In the genomic region with DNA sequence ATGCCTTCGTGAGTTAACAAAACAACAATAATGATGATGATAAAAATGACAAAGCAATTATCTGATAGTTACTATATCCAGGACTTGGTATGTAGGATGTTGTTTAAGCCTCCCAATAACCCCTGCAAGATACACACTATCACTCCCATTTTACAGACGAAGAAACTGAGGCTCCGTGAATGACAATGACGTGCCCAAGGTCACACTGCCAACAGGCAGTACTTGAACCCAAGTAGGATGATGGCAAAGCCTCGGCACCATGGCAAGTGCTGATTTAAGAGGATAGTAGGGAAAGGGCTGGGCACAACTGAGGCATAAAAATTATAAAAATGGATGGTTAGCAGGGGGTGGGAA, we compare ENCODE assay signal across 24 cellular contexts.
DNase-seq lines count a peak whose midpoint lies in the region; ATAC-seq, FAIRE-seq and TF ChIP-seq lines count a peak whose summit lies in the region.
"Had no signal": no experiment of that assay in that cellular context is flagged by ENCODE, and none has a peak within 500 bp of the region (broad histone marks: within the 10 kb centered on the region; RNA-seq: fewer than 3 reads in every experiment).

No MANE protein-coding gene starts in this region.

- peak overlapping the region; percentile 78 for H3K27ac Mint-ChIP-seq in glutamatergic neuron (ENCODE audit: unreplicated experiment)
- no peak overlapping the region for H3K27ac Mint-ChIP-seq in naive thymus-derived CD8-positive, alpha-beta T cell
- no peak overlapping the region for H3K27ac Mint-ChIP-seq in T-cell
- H3K27ac Mint-ChIP-seq: B cell; CD4-positive, alpha-beta T cell; CD8-positive, alpha-beta T cell had no signal

- H3K27me3 ChIP-seq in HepG2 (ENCODE audit: control insufficient read depth in 1 of 2, insufficient read depth in 2 of 2, low read length in 2 of 2) (peaks cover 0 to 23% of the 10 kb centered on the region in 2 experiments; a peak in 3 of 5 replicates), right lobe of liver (no peaks in the 10 kb centered on the region), K562 (ENCODE audit: control insufficient read depth in 2 of 2, insufficient read depth in 2 of 2, low read length in 2 of 2) (peaks cover 7 to 52% of the 10 kb centered on the region in 2 experiments; a peak in 4 of 5 replicates)
- H3K27me3 ChIP-seq: BLaER1 treated with 17β-estradiol and CSF1 and Interleukin-3, amounts not matched to agents 10 nM and 100 nM had no signal

- H3K27ac ChIP-seq in HepG2 (ENCODE audit: extremely low read length, insufficient read depth, low read length) (no peak overlapping the region), right lobe of liver (no peak overlapping the region), VCaP (peak overlapping the region; percentile 72), K562 (ENCODE audit: extremely low read depth, low read depth, low read length) (no peak overlapping the region)
- H3K27ac ChIP-seq: 22Rv1; A549; BLaER1 treated with 17β-estradiol and CSF1 and Interleukin-3, amounts not matched to agents 10 nM and 100 nM; C4-2B had no signal

- in situ Hi-C loops in HepG2 (cut with HindIII; ENCODE audit: extremely low pct_ligation_motif_present, low pct_unique_long_range_greater_than_20kb) (no loop called here), K562 (cut with MboI) (no loop called here)

- no peaks in the 10 kb centered on the region for H3K79me2 ChIP-seq in HepG2 (ENCODE audit: insufficient read depth, low read length)
- H3K79me2 ChIP-seq in K562 (ENCODE audit: control insufficient read depth, insufficient read depth, low read length), result no peaks in the 10 kb centered on the region

- 5% methylated on average over 5 of the region's 5 CpGs for WGBS in HepG2 (ENCODE audit: low lambda C conversion rate)
- 38% methylated on average over 5 of the region's 5 CpGs for WGBS in right lobe of liver (ENCODE audit: insufficient coverage, low coverage, low lambda C conversion rate, missing lambda C conversion rate)
- WGBS in K562 (ENCODE audit: insufficient coverage, low coverage, missing lambda C conversion rate), result 0% methylated on average over 5 of the region's 5 CpGs

- H3K9ac ChIP-seq in HepG2 (ENCODE audit: insufficient read depth, low read depth, low read length) (no peak overlapping the region), K562 (ENCODE audit: insufficient read depth in 1 of 2, low read depth in 2 of 2, low read length in 2 of 2) (no peak overlapping the region)
- H3K9ac ChIP-seq: BLaER1 treated with 17β-estradiol and CSF1 and Interleukin-3, amounts not matched to agents 10 nM and 100 nM had no signal

- ATAC-seq in HepG2, result no peak
- ATAC-seq in right lobe of liver, result no peak
- no peak for ATAC-seq in K562
- no peak for ATAC-seq in naive thymus-derived CD8-positive, alpha-beta T cell
- no peak for ATAC-seq in T-cell (replicated peaks in 1 of 4)
- ATAC-seq: A549; CD8-positive, alpha-beta T cell; GM12878 had no signal

- no peak overlapping the region for H3K4me2 ChIP-seq in HepG2 (ENCODE audit: low read depth, low read length)
- no peak overlapping the region for H3K4me2 ChIP-seq in K562 (ENCODE audit: insufficient read depth, low read length)
- H3K4me2 ChIP-seq: BLaER1 treated with 17β-estradiol and CSF1 and Interleukin-3, amounts not matched to agents 10 nM and 100 nM had no signal

- TF ChIP-seq POLR2A in HepG2 (IDR thresholded peaks at IDR 0.05; ENCODE audit: insufficient read depth in 1 of 2, low read depth in 2 of 2, low read length in 2 of 2) (no peak), right lobe of liver (IDR thresholded peaks at IDR 0.05) (no peak), K562 (conservative IDR thresholded peaks at IDR 0.05) (no peak)

- H3K27me3 Mint-ChIP-seq in glutamatergic neuron (ENCODE audit: unreplicated experiment) (peaks cover 5% of the 10 kb centered on the region), T-cell (peaks cover 24 to 28% of the 10 kb centered on the region in 2 donors)
- peaks cover 5 to 57% (median 43%) of the 10 kb centered on the region in 5 donors for H3K27me3 Mint-ChIP-seq in naive thymus-derived CD8-positive, alpha-beta T cell

- TF ChIP-seq CTCF in HepG2 (CRISPR knock-in tag; IDR thresholded peaks at IDR 0.05) (no peak), right lobe of liver (IDR thresholded peaks at IDR 0.05) (no peak), VCaP (conservative IDR thresholded peaks at IDR 0.05) (no peak), K562 (IDR thresholded peaks at IDR 0.05 in 2 of 3, conservative IDR thresholded peaks at IDR 0.05 in 1 of 3; ENCODE audit: insufficient read depth in 2 of 3, low read depth in 1 of 3, low read length in 3 of 3) (no peak), glutamatergic neuron (IDR thresholded peaks at IDR 0.05; ENCODE audit: partially characterized antibody, unreplicated experiment) (no peak)

- POLR2A ChIA-PET in HepG2 (lab: Yijun Ruan, JAX) (no interaction called here), K562 (lab: Yijun Ruan, JAX) (interaction anchor here (0.6 to 0.7 kb wide), 2 partner anchors 9 to 164 kb away, joined by 3 read pairs; no protein-coding TSS in a partner anchor), T-cell (lab: Charles Lee) (no interaction called here)
- POLR2A ChIA-PET in naive thymus-derived CD8-positive, alpha-beta T cell (lab: Charles Lee), result no interaction called here

- no peak overlapping the region for H2AFZ ChIP-seq in HepG2 (ENCODE audit: low read length)
- H2AFZ ChIP-seq in K562 (ENCODE audit: low read depth, low read length), result no peak overlapping the region

- H3K4me3 Mint-ChIP-seq in glutamatergic neuron (ENCODE audit: unreplicated experiment) (no peak overlapping the region), T-cell (no peak overlapping the region)
- H3K4me3 Mint-ChIP-seq in naive thymus-derived CD8-positive, alpha-beta T cell, result no peak overlapping the region
- H3K4me3 Mint-ChIP-seq: B cell; CD4-positive, alpha-beta T cell; CD8-positive, alpha-beta T cell had no signal

- BruUV-seq in HepG2 (replicated peaks; lab: Mats Ljungman, UMichigan), result no TSS peak
- BruUV-seq in K562 (replicated peaks; lab: Mats Ljungman, UMichigan), result no TSS peak

- H3K36me3 Mint-ChIP-seq in glutamatergic neuron (ENCODE audit: unreplicated experiment) (no peaks in the 10 kb centered on the region), T-cell (no peaks in the 10 kb centered on the region)
- no peaks in the 10 kb centered on the region for H3K36me3 Mint-ChIP-seq in naive thymus-derived CD8-positive, alpha-beta T cell
- H3K36me3 Mint-ChIP-seq: CD8-positive, alpha-beta T cell had no signal

- TF ChIP-seq RAD21 in HepG2 (CRISPR knock-in tag; IDR thresholded peaks at IDR 0.05), result no peak
- no peak for TF ChIP-seq RAD21 in K562 (CRISPR knock-in tag; conservative IDR thresholded peaks at IDR 0.05 in 1 of 2, IDR thresholded peaks at IDR 0.05 in 1 of 2)

- peaks cover 2% of the 10 kb centered on the region for H3K9me3 Mint-ChIP-seq in glutamatergic neuron (ENCODE audit: unreplicated experiment)
- peaks cover 0 to 8% (median 0%) of the 10 kb centered on the region in 9 donors for H3K9me3 Mint-ChIP-seq in naive thymus-derived CD8-positive, alpha-beta T cell
- peaks cover 0 to 7% (median 3%) of the 10 kb centered on the region in 3 donors for H3K9me3 Mint-ChIP-seq in T-cell
- H3K9me3 Mint-ChIP-seq: CD4-positive, alpha-beta T cell; CD8-positive, alpha-beta T cell had no signal

- H3K4me1 ChIP-seq in HepG2 (ENCODE audit: insufficient read depth, low read length) (peaks cover 15% of the 10 kb centered on the region), right lobe of liver (peaks cover 0 to 10% (median 0%) of the 10 kb centered on the region in 4 donors), K562 (replicated peaks in 1 of 2; ENCODE audit: control insufficient read depth in 2 of 2, insufficient read depth in 2 of 2, low read length in 2 of 2) (peaks cover 0 to 3% of the 10 kb centered on the region in 2 experiments; a peak in 2 of 5 replicates)
- H3K4me1 ChIP-seq: BLaER1 treated with 17β-estradiol and CSF1 and Interleukin-3, amounts not matched to agents 10 nM and 100 nM had no signal

- no peaks in the 10 kb centered on the region for H4K20me1 ChIP-seq in HepG2 (ENCODE audit: insufficient read depth, low read length)
- no peaks in the 10 kb centered on the region for H4K20me1 ChIP-seq in K562 (replicated peaks; ENCODE audit: control insufficient read depth, insufficient read depth, low read length)

- FAIRE-seq in HepG2 (lab: Jason Lieb, UNC), result no peak
- FAIRE-seq in K562 (lab: Jason Lieb, UNC), result no peak
- FAIRE-seq: A549, GM12878, GM12892, GM18507 had no signal

- no peak for DNase-seq in HepG2 (ENCODE audit: low spot score)
- no peak for DNase-seq in right lobe of liver
- no peak for DNase-seq in K562 (ENCODE audit: extremely low read depth in 1 of 4, low spot score in 3 of 4)
- DNase-seq in glutamatergic neuron, result no peak
- no peak for DNase-seq in NAMALWA (ENCODE audit: low spot score)
- DNase-seq in naive thymus-derived CD8-positive, alpha-beta T cell, result no peak
- no peak for DNase-seq in T-cell
- DNase-seq: AML-193; CD4-positive, alpha-beta T cell; CD8-positive, alpha-beta T cell; DMS153; DMS79; DND-41; EL; GDM1 had no signal

- no peak overlapping the region for H3K4me3 ChIP-seq in HepG2 (replicated peaks in 1 of 3; ENCODE audit: insufficient read depth in 1 of 3, low read depth in 2 of 3, low read length in 3 of 3)
- H3K4me3 ChIP-seq in right lobe of liver, result no peak overlapping the region
- H3K4me3 ChIP-seq in K562, result no peak overlapping the region
- H3K4me3 ChIP-seq: A549; BLaER1 treated with 17β-estradiol and CSF1 and Interleukin-3, amounts not matched to agents 10 nM and 100 nM; GM12878 had no signal

- no peaks in the 10 kb centered on the region for H3K9me1 ChIP-seq in K562 (ENCODE audit: control insufficient read depth, insufficient read depth, low read length)

- peaks cover 5% of the 10 kb centered on the region; the same call in 1 of the 2 replicates for H3K9me3 ChIP-seq in HepG2 (ENCODE audit: low read length)
- no peaks in the 10 kb centered on the region for H3K9me3 ChIP-seq in right lobe of liver
- H3K9me3 ChIP-seq in K562 (replicated peaks; ENCODE audit: control insufficient read depth, insufficient read depth, low read depth, low read length), result peaks cover 5% of the 10 kb centered on the region
- H3K9me3 ChIP-seq: A549 had no signal

- CTCF ChIA-PET in HepG2 (lab: Yijun Ruan, JAX; ENCODE audit: low intra/inter-chr PET ratio, low total read pairs), result no interaction called here
- CTCF ChIA-PET in K562 (lab: Yijun Ruan, JAX; ENCODE audit: low intra/inter-chr PET ratio), result no interaction called here
- CTCF ChIA-PET in T-cell (lab: Charles Lee), result no interaction called here

- H3K4me1 Mint-ChIP-seq in glutamatergic neuron (ENCODE audit: low read depth, unreplicated experiment) (peaks cover 32% of the 10 kb centered on the region), T-cell (no peaks in the 10 kb centered on the region)
- peaks cover 0 to 5% (median 0%) of the 10 kb centered on the region in 4 donors for H3K4me1 Mint-ChIP-seq in naive thymus-derived CD8-positive, alpha-beta T cell
- H3K4me1 Mint-ChIP-seq: B cell had no signal

- intact Hi-C loops in HepG2 (cut with micrococcal nuclease; ENCODE audit: unreplicated experiment), result no loop called here
- intact Hi-C loops in right lobe of liver (cut with DNase I), result no loop called here
- intact Hi-C loops in K562 (cut with micrococcal nuclease), result no loop called here

- H3K36me3 ChIP-seq in HepG2 (replicated peaks in 1 of 2; ENCODE audit: control insufficient read depth in 1 of 2, insufficient read depth in 2 of 2, low read length in 2 of 2) (no peaks in the 10 kb centered on the region), right lobe of liver (no peaks in the 10 kb centered on the region), K562 (ENCODE audit: control insufficient read depth, insufficient read depth, low read length) (no peaks in the 10 kb centered on the region)
- H3K36me3 ChIP-seq: BLaER1 treated with 17β-estradiol and CSF1 and Interleukin-3, amounts not matched to agents 10 nM and 100 nM had no signal

- no peak for TF ChIP-seq EP300 in HepG2 (IDR thresholded peaks at IDR 0.05; ENCODE audit: low read depth in 2 of 2, low read length in 2 of 2)
- TF ChIP-seq EP300 in HepG2 (CRISPR knock-in tag; IDR thresholded peaks at IDR 0.05; ENCODE audit: borderline replicate concordance), result no peak
- no peak for TF ChIP-seq EP300 in K562 (IDR thresholded peaks at IDR 0.05; ENCODE audit: low read length)
